1 cellular context compared by ENCODE assay signal in genomic region chr5:38515648-38516047, GRCh38.
TF ChIP-seq lines count a peak whose summit lies in the region.

No MANE protein-coding gene starts in this region.

TF ChIP-seq in HCT116, 20 proteins besides CTCF, POLR2A, EP300 and RAD21 (continued from another document):
- no peak for TF ChIP-seq TCF7L2 (IDR thresholded peaks at IDR 0.05; ENCODE audit: borderline replicate concordance, extremely low read depth, insufficient read depth, insufficient read length)
- no peak for TF ChIP-seq MAX (IDR thresholded peaks at IDR 0.05)
